Comparison of ENCODE assay signal across 15 cellular contexts in the genomic region with DNA sequence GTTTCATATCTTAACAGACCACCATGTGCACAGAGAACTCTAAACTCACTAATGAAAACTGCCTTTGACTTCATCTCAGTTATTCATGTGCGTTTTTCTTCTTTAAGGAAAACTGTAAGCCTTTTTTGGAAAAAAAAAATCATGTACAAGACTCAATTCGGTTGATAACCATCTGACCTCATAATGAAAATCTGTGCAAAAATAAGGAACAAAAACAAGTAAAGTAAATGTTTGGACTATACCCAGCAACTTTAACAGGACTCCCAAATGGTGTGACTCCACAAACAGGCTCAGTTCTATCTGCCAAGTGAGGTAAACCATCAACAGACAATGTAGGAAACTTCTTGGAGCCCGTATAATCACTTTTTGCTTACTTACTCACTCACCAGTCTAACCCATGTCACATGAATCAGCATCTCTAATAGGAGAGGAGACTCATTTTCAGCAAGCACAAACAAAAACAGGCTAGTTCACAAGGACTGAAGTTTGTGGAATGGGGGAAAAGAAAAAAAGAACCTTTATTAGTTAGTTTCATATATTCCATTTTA. TPM values are rescaled to one million over a fixed set of nuclear protein-coding genes. Genes with fewer than 3 reads are reported as not detected.
DNase-seq lines count a peak whose midpoint lies in the region; ATAC-seq and TF ChIP-seq lines count a peak whose summit lies in the region.
"Had no signal": no experiment of that assay in that cellular context is flagged by ENCODE, and none has a peak within 500 bp of the region (broad histone marks: within the 10 kb centered on the region; RNA-seq: fewer than 3 reads in every experiment).

No MANE protein-coding gene starts in this region.

- peak overlapping the region in 4 of 5 experiments; percentile 15 to 69 (median 43) for H3K4me3 Mint-ChIP-seq in brain
- H3K4me3 Mint-ChIP-seq: activated naive CD4-positive, alpha-beta T cell treated with anti-CD3 and anti-CD28 coated beads, Interleukin-2, amount 50 U/mL, for 24 hours had no signal

- WGBS in heart right ventricle, 2 donors: 66 to 71% methylated on average over 3 of the region's 3 CpGs

- DNase-seq in left ventricle myocardium inferior (no peak), heart right ventricle (no peak), iris pigment epithelial cell (ENCODE audit: low read depth) (peak; percentile 78), vagina (ENCODE audit: extremely low spot score in 2 of 2) (no peak), NAMALWA (ENCODE audit: low spot score) (no peak), mesenteric fat pad (ENCODE audit: low spot score) (no peak), NCI-H2029 treated with DMSO at 0.1 percent for 48 hours (lab: John Stamatoyannopoulos, UW) (no peak)
- DNase-seq: activated CD4-positive, alpha-beta T cell treated with anti-CD3 and anti-CD28 coated beads, Interleukin-2, amount 50 U/mL, for 1 hour; DMS79; islet precursor cell; NCI-H524 treated with DMSO at 0.1 percent for 48 hours; occipital lobe; stimulated activated naive CD4-positive, alpha-beta T cell had no signal

- peaks cover 7% of the 10 kb centered on the region for H3K4me1 Mint-ChIP-seq in brain
- H3K4me1 Mint-ChIP-seq: activated naive CD4-positive, alpha-beta T cell treated with anti-CD3 and anti-CD28 coated beads, Interleukin-2, amount 50 U/mL, for 24 hours had no signal

- TF ChIP-seq POLR2A in vagina (IDR thresholded peaks at IDR 0.05): no peak

- H3K36me3 ChIP-seq in left ventricle myocardium inferior: no peaks in the 10 kb centered on the region
- H3K36me3 ChIP-seq in heart right ventricle: no peaks in the 10 kb centered on the region
- no peaks in the 10 kb centered on the region for H3K36me3 ChIP-seq in vagina

- no peak overlapping the region for H3K4me3 ChIP-seq in left ventricle myocardium inferior
- H3K4me3 ChIP-seq in heart right ventricle: no peak overlapping the region
- H3K4me3 ChIP-seq in vagina: no peak overlapping the region

- H3K27ac ChIP-seq in left ventricle myocardium inferior (replicated peaks) (peak overlapping the region; percentile 81), heart right ventricle (peak overlapping the region in 5 of 10 donors; percentile 19 to 68 (median 30)), vagina (peak overlapping the region; percentile 14)

- peaks cover 28% of the 10 kb centered on the region for H3K36me3 Mint-ChIP-seq in brain
- H3K36me3 Mint-ChIP-seq: activated naive CD4-positive, alpha-beta T cell treated with anti-CD3 and anti-CD28 coated beads, Interleukin-2, amount 50 U/mL, for 24 hours had no signal

- no peaks in the 10 kb centered on the region for H3K27me3 ChIP-seq in left ventricle myocardium inferior (ENCODE audit: low read depth)
- peaks cover 0 to 31% (median 0%) of the 10 kb centered on the region in 7 donors for H3K27me3 ChIP-seq in heart right ventricle
- H3K27me3 ChIP-seq in vagina: no peaks in the 10 kb centered on the region

- no peak for ATAC-seq in heart right ventricle

- H3K9me3 ChIP-seq in left ventricle myocardium inferior (replicated peaks) (no peaks in the 10 kb centered on the region), heart right ventricle (no peaks in the 10 kb centered on the region), vagina (no peaks in the 10 kb centered on the region)

- TF ChIP-seq CTCF in left ventricle myocardium inferior (IDR thresholded peaks at IDR 0.05; ENCODE audit: borderline replicate concordance): no peak
- no peak for TF ChIP-seq CTCF in heart right ventricle (IDR thresholded peaks at IDR 0.05)
- TF ChIP-seq CTCF in brain (conservative IDR thresholded peaks at IDR 0.05): no peak
- TF ChIP-seq CTCF in vagina (IDR thresholded peaks at IDR 0.05): no peak

- no peaks in the 10 kb centered on the region for H3K27me3 Mint-ChIP-seq in brain
- H3K27me3 Mint-ChIP-seq: activated naive CD4-positive, alpha-beta T cell treated with anti-CD3 and anti-CD28 coated beads, Interleukin-2, amount 50 U/mL, for 24 hours had no signal

- intact Hi-C loops in left ventricle myocardium inferior (cut with micrococcal nuclease): no loop called here
- intact Hi-C loops in heart right ventricle (cut with DNase I): loop anchor here in 1 of 10 donors (10.0 kb wide), 1 partner anchor 54 kb away; no protein-coding TSS in a partner anchor
- intact Hi-C loops in vagina (cut with DNase I): no loop called here

- H3K9me3 Mint-ChIP-seq in brain: peaks cover 0 to 12% (median 0%) of the 10 kb centered on the region in 5 experiments
- H3K9me3 Mint-ChIP-seq: activated naive CD4-positive, alpha-beta T cell treated with anti-CD3 and anti-CD28 coated beads, Interleukin-2, amount 50 U/mL, for 24 hours had no signal

- H3K27ac Mint-ChIP-seq in brain: peak overlapping the region; percentile 62 to 97 (median 94)
- H3K27ac Mint-ChIP-seq: activated naive CD4-positive, alpha-beta T cell treated with anti-CD3 and anti-CD28 coated beads, Interleukin-2, amount 50 U/mL, for 24 hours had no signal

- H3K4me1 ChIP-seq in left ventricle myocardium inferior (peaks cover 35% of the 10 kb centered on the region), heart right ventricle (peaks cover 0 to 38% (median 19%) of the 10 kb centered on the region in 9 donors), vagina (peaks cover 6% of the 10 kb centered on the region)

RNA-seq across cellular contexts. Expression of a gene that starts 9.3 kb away (rescaled TPM):
- total RNA-seq in left ventricle myocardium inferior (102 TPM), heart right ventricle (100 to 1,000 TPM in 7 of 10 donors, 10 to 100 TPM in 3; 73.5 to 132 (median 103) TPM), vagina (8.6 TPM), mesenteric fat pad (21.6 TPM)
- polyA plus RNA-seq in heart right ventricle (10 to 100 TPM; 60.9 to 64.9 TPM), brain (ENCODE audit: insufficient read depth, low read depth, low replicate concordance) (79.1 TPM)

RNA-seq across cellular contexts. Expression of a gene that starts 9.3 kb away (rescaled TPM):
- total RNA-seq in left ventricle myocardium inferior: 0.49 TPM
- total RNA-seq in heart right ventricle: 1 to 10 TPM in 1 of 10 donors, under 1 TPM in 7, not detected in 2; 0.13 to 1.1 (median 0.33) TPM
- under 1 TPM; 0.09 to 0.29 TPM for polyA plus RNA-seq in heart right ventricle
- not detected for polyA plus RNA-seq in brain (ENCODE audit: insufficient read depth, low read depth, low replicate concordance)
- total RNA-seq in vagina: not detected
- total RNA-seq in mesenteric fat pad: not detected
- total RNA-seq: occipital lobe had no signal
